8 cellular contexts compared by ENCODE assay signal in genomic region chr4:39526810-39527295, GRCh38. TPM values are rescaled to one million over a fixed set of nuclear protein-coding genes. Genes with fewer than 3 reads are reported as not detected.
DNase-seq lines count a peak whose midpoint lies in the region; ATAC-seq and TF ChIP-seq lines count a peak whose summit lies in the region.

No MANE protein-coding gene starts in this region.

- peak; percentile 20 for DNase-seq in AG08396 (ENCODE audit: low spot score)
- DNase-seq in brain microvascular endothelial cell: no peak
- DNase-seq in mesenchymal stem cell: no peak
- DNase-seq in stimulated activated naive CD4-positive, alpha-beta T cell treated with Interleukin-2 at 50 U/mL for 16 hours (lab: John Stamatoyannopoulos, UW): peak; percentile 20
- DNase-seq in NAMALWA (ENCODE audit: low spot score): no peak
- no peak for DNase-seq in NCI-H69 (lab: John Stamatoyannopoulos, UW)

- H3K27me3 ChIP-seq in OCI-LY1 (ENCODE audit: insufficient read depth, low read length): no peaks in the 10 kb centered on the region
- H3K27me3 ChIP-seq in brain microvascular endothelial cell (replicated peaks): no peaks in the 10 kb centered on the region
- no peaks in the 10 kb centered on the region for H3K27me3 ChIP-seq in mesenchymal stem cell (ENCODE audit: control insufficient read depth in 1 of 2, insufficient read depth in 1 of 2, low read length in 2 of 2)

- H3K27ac ChIP-seq in OCI-LY1 (ENCODE audit: low read depth, low read length, poor library complexity, severe bottlenecking) (no peak overlapping the region), brain microvascular endothelial cell (peak overlapping the region; percentile 95), mesenchymal stem cell (ENCODE audit: low read length, poor library complexity, severe bottlenecking) (peak overlapping the region; percentile 93)

- H2BK15ac ChIP-seq in mesenchymal stem cell (ENCODE audit: low read depth, poor library complexity, severe bottlenecking): no peak overlapping the region

- no peaks in the 10 kb centered on the region for H3F3A ChIP-seq in OCI-LY1 (ENCODE audit: insufficient read depth, low read length)

- H2BK5ac ChIP-seq in mesenchymal stem cell (ENCODE audit: low read depth, low read length, poor library complexity, severe bottlenecking): peak overlapping the region; percentile 88

- in situ Hi-C loops in brain microvascular endothelial cell (cut with HindIII; ENCODE audit: low pct_ligation_motif_present, low sequenced_read_pairs): no loop called here

- peak overlapping the region; percentile 69 to 98 for H3K18ac ChIP-seq in mesenchymal stem cell (ENCODE audit: low read depth in 1 of 2, low read length in 2 of 2)

- peak overlapping the region; percentile 73 for H3K9ac ChIP-seq in OCI-LY1 (ENCODE audit: low read length)
- H3K9ac ChIP-seq in mesenchymal stem cell (ENCODE audit: low read length): peak overlapping the region; percentile 98

- H3K4me3 ChIP-seq in OCI-LY1 (ENCODE audit: low read depth, low read length, poor library complexity, severe bottlenecking) (peak overlapping the region; percentile 76), brain microvascular endothelial cell (ENCODE audit: low read depth, low read length) (peak overlapping the region; percentile 91), mesenchymal stem cell (ENCODE audit: insufficient read depth in 1 of 2, low read depth in 1 of 2, low read length in 2 of 2) (peak overlapping the region; percentile 94 to 98)

- no peak overlapping the region for H2AFZ ChIP-seq in OCI-LY1 (ENCODE audit: low read length)
- H2AFZ ChIP-seq in mesenchymal stem cell (ENCODE audit: low read depth, low read length): no peak overlapping the region

- peak overlapping the region; percentile 42 for H2AK5ac ChIP-seq in mesenchymal stem cell (ENCODE audit: low read length, severe bottlenecking)

- under 1% methylated on average over 29 of the region's 31 CpGs for WGBS in mesenchymal stem cell

- no peak overlapping the region for H4K8ac ChIP-seq in mesenchymal stem cell (ENCODE audit: low read length)

- H3K79me1 ChIP-seq in mesenchymal stem cell (replicated peaks; ENCODE audit: low read length, poor library complexity, severe bottlenecking): peaks cover 11% of the 10 kb centered on the region

- no peaks in the 10 kb centered on the region for H3K9me3 ChIP-seq in OCI-LY1 (ENCODE audit: low read length)
- peaks cover 1% of the 10 kb centered on the region for H3K9me3 ChIP-seq in mesenchymal stem cell (ENCODE audit: control insufficient read depth, low read length)

- H3K4me2 ChIP-seq in OCI-LY1 (ENCODE audit: low read length) (peak overlapping the region; percentile 97), mesenchymal stem cell (ENCODE audit: low read length, poor library complexity, severe bottlenecking) (peak overlapping the region; percentile 66)

- H3K36me3 ChIP-seq in OCI-LY1 (ENCODE audit: insufficient read depth, low read length) (peaks cover 3% of the 10 kb centered on the region; the same call in 1 of the 2 replicates), brain microvascular endothelial cell (replicated peaks) (no peaks in the 10 kb centered on the region), mesenchymal stem cell (ENCODE audit: control insufficient read depth in 1 of 2, insufficient read depth in 2 of 2, low read depth in 1 of 2, low read length in 2 of 2) (peaks cover 5 to 9% of the 10 kb centered on the region in 2 experiments)

- peak overlapping the region in 1 of 2 experiments; percentile 92 for H3K23ac ChIP-seq in mesenchymal stem cell (ENCODE audit: low read length in 2 of 2)

- H3K4me1 ChIP-seq in OCI-LY1 (ENCODE audit: insufficient read depth, low read length, severe bottlenecking) (peaks cover 26% of the 10 kb centered on the region), mesenchymal stem cell (ENCODE audit: control insufficient read depth, insufficient read depth, low read depth, low read length) (peaks cover 14% of the 10 kb centered on the region)

- H3K14ac ChIP-seq in mesenchymal stem cell (ENCODE audit: low read length in 2 of 2): peak overlapping the region; percentile 36 to 92

- TF ChIP-seq CTCF in OCI-LY1 (IDR thresholded peaks at IDR 0.05; ENCODE audit: low read length) (no peak), brain microvascular endothelial cell (IDR thresholded peaks at IDR 0.05; ENCODE audit: low read depth, low read length, missing control alignments) (no peak)

- ATAC-seq in GM21367 (IDR thresholded peaks at IDR 0.05; ENCODE audit: unreplicated experiment): peak; percentile 15

- peaks cover 26% of the 10 kb centered on the region for H3K79me2 ChIP-seq in OCI-LY1 (ENCODE audit: insufficient read depth, low read length)

- peak overlapping the region; percentile 42 for H2BK120ac ChIP-seq in mesenchymal stem cell (ENCODE audit: low read depth, low read length)

- H3K9me2 ChIP-seq in OCI-LY1 (ENCODE audit: low read depth, low read length): no peaks in the 10 kb centered on the region

- H2BK12ac ChIP-seq in mesenchymal stem cell (ENCODE audit: low read length in 2 of 2): peak overlapping the region in 1 of 2 experiments; percentile 6

- peak overlapping the region; percentile 24 to 93 for H3K4ac ChIP-seq in mesenchymal stem cell (ENCODE audit: low read depth in 1 of 2, low read length in 2 of 2)

- H4K20me1 ChIP-seq in OCI-LY1 (ENCODE audit: insufficient read depth, low read length): no peaks in the 10 kb centered on the region

- peak overlapping the region; percentile 87 for H4K91ac ChIP-seq in mesenchymal stem cell (ENCODE audit: low read length)

RNA-seq across cellular contexts. Expression of gene UGDH, which starts 0.4 kb away (rescaled TPM):
- polyA plus RNA-seq in mesenchymal stem cell (2013, experiment 1 of 2): 56.0 TPM
- polyA plus RNA-seq in mesenchymal stem cell (2013, experiment 2 of 2): 52.3 TPM

Comparison
In these comparisons a context has a peak if more than half of its experiments do, and no peak if none do; other contexts are left out.
1. DNase-seq: peak in AG08396 (single experiment) and stimulated activated naive CD4-positive, alpha-beta T cell treated with Interleukin-2 at 50 U/mL for 16 hours (single experiment); none in brain microvascular endothelial cell (single experiment), mesenchymal stem cell (single experiment), NAMALWA (single experiment) and NCI-H69 (single experiment).
2. Peak in every context shown above with its lines, with median percentiles within 50 percentile points of each other: H3K4me3 ChIP-seq.